14 cellular contexts compared by ENCODE assay signal in genomic region chr6:25706314-25707014, GRCh38. TPM values are rescaled to one million over a fixed set of nuclear protein-coding genes. Genes with fewer than 3 reads are reported as not detected.
DNase-seq lines count a peak whose midpoint lies in the region; ATAC-seq and TF ChIP-seq lines count a peak whose summit lies in the region.
"Had no signal": no experiment of that assay in that cellular context is flagged by ENCODE, and none has a peak within 500 bp of the region (broad histone marks: within the 10 kb centered on the region; RNA-seq: fewer than 3 reads in every experiment).

No MANE protein-coding gene starts in this region.

- peak; percentile 31 for DNase-seq in NCI-H345 (lab: John Stamatoyannopoulos, UW)
- DNase-seq in NCI-H345 treated with DMSO at 0.1 percent for 48 hours (lab: John Stamatoyannopoulos, UW; ENCODE audit: unreplicated experiment), result no peak
- DNase-seq in NCI-H2029 (lab: John Stamatoyannopoulos, UW), result peak; percentile 67
- DNase-seq in choroid plexus epithelial cell (ENCODE audit: low read depth), result peak; percentile 11
- DNase-seq in renal cortical epithelial cell (ENCODE audit: low read depth), result peak; percentile 60
- DNase-seq in stimulated activated CD4-positive, alpha-beta T cell treated with anti-CD3 and anti-CD28 coated beads, Interleukin-12 subunit alpha, Interleukin-12 subunit beta, amount 100 ng/mL, for 4 hours, result no peak
- DNase-seq in HEK293T (ENCODE audit: extremely low spot score), result no peak
- DNase-seq: activated CD4-positive, alpha-beta T cell treated with anti-CD3 and anti-CD28 coated beads, Interleukin-2, amount 50 U/mL, for 1 hour; islet precursor cell; small intestine had no signal

- CTCF ChIA-PET in HEK293T (lab: Yijun Ruan, JAX), result interaction anchor here (0.6 to 1.4 kb wide), 2 partner anchors 13 to 195 kb away, joined by 3 to 4 read pairs; no protein-coding TSS in a partner anchor

- H3K4me3 ChIP-seq in choroid plexus epithelial cell (ENCODE audit: low read depth, low read length), result no peak overlapping the region

- no peak for ATAC-seq in GM18909 (IDR thresholded peaks at IDR 0.05; ENCODE audit: poor library complexity, unreplicated experiment)

- TF ChIP-seq CTCF in choroid plexus epithelial cell (conservative IDR thresholded peaks at IDR 0.05; ENCODE audit: low read depth, low read length), result no peak

- POLR2A ChIA-PET in HEK293T (lab: Yijun Ruan, JAX), result no interaction called here

TF ChIP-seq in HEK293T, 16 proteins besides CTCF, POLR2A, EP300 and RAD21:
- no peak for TF ChIP-seq L3MBTL2 (conservative IDR thresholded peaks at IDR 0.05)

RNA-seq across cellular contexts. Expression of gene SLC17A4, which starts 48.1 kb away (rescaled TPM):
- total RNA-seq in renal cortical epithelial cell, result 4.8 TPM in 1 of 2 replicates, not detected in the other
- total RNA-seq: fibroblast of lung; T-helper 1 cell treated with Interleukin-12 subunit alpha and Interleukin-12 subunit beta and Interleukin-4 antibody, amounts not matched to agents 30 ng/mL and 1 ng/mL, for 36 hours; ureter had no signal

RNA-seq across cellular contexts. Expression of gene SCGN, which starts 54.4 kb away (rescaled TPM):
- total RNA-seq in renal cortical epithelial cell, result 0.20 TPM in 1 of 2 replicates, not detected in the other
- total RNA-seq: fibroblast of lung; T-helper 1 cell treated with Interleukin-12 subunit alpha and Interleukin-12 subunit beta and Interleukin-4 antibody, amounts not matched to agents 30 ng/mL and 1 ng/mL, for 36 hours; ureter had no signal

Comparison
In these comparisons a context has a peak if more than half of its experiments do, and no peak if none do; other contexts are left out.
1. DNase-seq: peak in NCI-H345 (single experiment), NCI-H2029 (single experiment), choroid plexus epithelial cell (single experiment) and renal cortical epithelial cell (single experiment); none in NCI-H345 treated with DMSO at 0.1 percent for 48 hours (single experiment), stimulated activated CD4-positive, alpha-beta T cell treated with anti-CD3 and anti-CD28 coated beads, Interleukin-12 subunit alpha, Interleukin-12 subunit beta, amount 100 ng/mL, for 4 hours (single experiment) and HEK293T (single experiment).